Comparison of ENCODE assay signal across 1 cellular context in genomic region chrX:111869639-111870034, GRCh38.
TF ChIP-seq lines count a peak whose summit lies in the region.

No MANE protein-coding gene starts in this region.

TF ChIP-seq in GM12878, 131 proteins besides CTCF, POLR2A, EP300 and RAD21 (continued from another document):
- TF ChIP-seq SMAD5 (IDR thresholded peaks at IDR 0.05; ENCODE audit: low read depth) (no peak), RUNX3 (IDR thresholded peaks at IDR 0.05; ENCODE audit: low read length) (peak; percentile 52; the same call in 1 of the 2 replicates), SMC3 (IDR thresholded peaks at IDR 0.05; ENCODE audit: borderline replicate concordance, low read length) (peak; percentile 68; the same call in 1 of the 2 replicates)
